In genomic region chr2:125471963-125472362, GRCh38 we compare ENCODE assay signal across 9 cellular contexts.
DNase-seq lines count a peak whose midpoint lies in the region; ATAC-seq and TF ChIP-seq lines count a peak whose summit lies in the region.
"Had no signal": no experiment of that assay in that cellular context is flagged by ENCODE, and none has a peak within 500 bp of the region (broad histone marks: within the 10 kb centered on the region; RNA-seq: fewer than 3 reads in every experiment).

No MANE protein-coding gene starts in this region.

- H3K9me3 Mint-ChIP-seq in activated CD8-positive, alpha-beta memory T cell treated with anti-CD3 and anti-CD28 coated beads, Interleukin-2, amount 10 ng/mL, durations not matched to agents 7 days and 5 days (ENCODE audit: low read depth): peaks cover 10% of the 10 kb centered on the region
- peaks cover 21% of the 10 kb centered on the region for H3K9me3 Mint-ChIP-seq in stimulated activated effector memory CD8-positive, alpha-beta T cell treated with anti-CD3 and anti-CD28 coated beads, Interleukin-12 subunit alpha, Interleukin-12 subunit beta, amount 100 ng/mL, for 72 hours

- no peak overlapping the region for H3K4me3 Mint-ChIP-seq in activated CD8-positive, alpha-beta memory T cell treated with anti-CD3 and anti-CD28 coated beads, Interleukin-2, amount 10 ng/mL, durations not matched to agents 7 days and 5 days
- H3K4me3 Mint-ChIP-seq in stimulated activated effector memory CD8-positive, alpha-beta T cell treated with anti-CD3 and anti-CD28 coated beads, Interleukin-12 subunit alpha, Interleukin-12 subunit beta, amount 100 ng/mL, for 72 hours: no peak overlapping the region

- no peaks in the 10 kb centered on the region for H3K27me3 ChIP-seq in spleen (replicated peaks in 1 of 7)
- H3K27me3 ChIP-seq: vagina had no signal

- TF ChIP-seq CTCF in AG09319 (IDR thresholded peaks at IDR 0.05; ENCODE audit: low read depth, low read length) (peak; percentile 13), foreskin fibroblast (IDR thresholded peaks at IDR 0.05; ENCODE audit: low read depth, low read length) (peak; percentile 18), spleen (IDR thresholded peaks at IDR 0.05 in 8 of 11, conservative IDR thresholded peaks at IDR 0.05 in 3 of 11) (no peak)

- H3K4me3 ChIP-seq in foreskin fibroblast (ENCODE audit: low read depth in 1 of 2, low read length in 2 of 2): no peak overlapping the region
- H3K4me3 ChIP-seq in spleen: no peak overlapping the region
- H3K4me3 ChIP-seq: vagina had no signal

- no peaks in the 10 kb centered on the region for H3K36me3 ChIP-seq in spleen
- H3K36me3 ChIP-seq: vagina had no signal

- 64 to 80% (median 73%) methylated on average over 12 of the region's 12 CpGs for WGBS in spleen, 5 donors

- no peak overlapping the region for H3K27ac ChIP-seq in spleen
- H3K27ac ChIP-seq: vagina had no signal

- no peak for DNase-seq in AG09319 (ENCODE audit: extremely low read depth, low read depth)
- DNase-seq in GM19238 (ENCODE audit: insufficient read length, low spot score): peak; percentile 16
- peak; percentile 12 for DNase-seq in LoVo (ENCODE audit: low spot score)
- no peak for DNase-seq in foreskin fibroblast
- no peak for DNase-seq in spleen
- DNase-seq in activated CD8-positive, alpha-beta memory T cell treated with anti-CD3 and anti-CD28 coated beads, Interleukin-2, amount 10 ng/mL, durations not matched to agents 7 days and 5 days: no peak
- no peak for DNase-seq in stimulated activated effector memory CD8-positive, alpha-beta T cell treated with anti-CD3 and anti-CD28 coated beads, Interleukin-12 subunit alpha, Interleukin-12 subunit beta, amount 100 ng/mL, for 72 hours (ENCODE audit: low spot score in 2 of 2)

- no peaks in the 10 kb centered on the region for H3K4me1 Mint-ChIP-seq in activated CD8-positive, alpha-beta memory T cell treated with anti-CD3 and anti-CD28 coated beads, Interleukin-2, amount 10 ng/mL, durations not matched to agents 7 days and 5 days
- H3K4me1 Mint-ChIP-seq in stimulated activated effector memory CD8-positive, alpha-beta T cell treated with anti-CD3 and anti-CD28 coated beads, Interleukin-12 subunit alpha, Interleukin-12 subunit beta, amount 100 ng/mL, for 72 hours: no peaks in the 10 kb centered on the region

- CTCF ChIA-PET in activated CD8-positive, alpha-beta memory T cell treated with anti-CD3 and anti-CD28 coated beads, Interleukin-2, amount 10 ng/mL, durations not matched to agents 7 days and 5 days (lab: Charles Lee): no interaction called here

- H3K27me3 Mint-ChIP-seq in activated CD8-positive, alpha-beta memory T cell treated with anti-CD3 and anti-CD28 coated beads, Interleukin-2, amount 10 ng/mL, durations not matched to agents 7 days and 5 days: no peaks in the 10 kb centered on the region

- no peak for ATAC-seq in HG03139 (IDR thresholded peaks at IDR 0.05; ENCODE audit: unreplicated experiment)
- no peak for ATAC-seq in activated CD8-positive, alpha-beta memory T cell treated with anti-CD3 and anti-CD28 coated beads, Interleukin-2, amount 10 ng/mL, durations not matched to agents 7 days and 5 days
- ATAC-seq in stimulated activated effector memory CD8-positive, alpha-beta T cell treated with anti-CD3 and anti-CD28 coated beads, Interleukin-12 subunit alpha, Interleukin-12 subunit beta, amount 100 ng/mL, for 72 hours: no peak

- intact Hi-C loops in spleen (cut with DNase I; ENCODE audit: low total_unique reads): no loop called here

- no peaks in the 10 kb centered on the region for H3K4me1 ChIP-seq in spleen
- H3K4me1 ChIP-seq: vagina had no signal

- TF ChIP-seq POLR2A in spleen (IDR thresholded peaks at IDR 0.05): no peak

- no peak overlapping the region for H3K27ac Mint-ChIP-seq in activated CD8-positive, alpha-beta memory T cell treated with anti-CD3 and anti-CD28 coated beads, Interleukin-2, amount 10 ng/mL, durations not matched to agents 7 days and 5 days
- H3K27ac Mint-ChIP-seq in stimulated activated effector memory CD8-positive, alpha-beta T cell treated with anti-CD3 and anti-CD28 coated beads, Interleukin-12 subunit alpha, Interleukin-12 subunit beta, amount 100 ng/mL, for 72 hours: no peak overlapping the region

- H3K9me3 ChIP-seq in spleen: peaks cover 0 to 33% (median 26%) of the 10 kb centered on the region in 8 donors
- H3K9me3 ChIP-seq: vagina had no signal

- no peaks in the 10 kb centered on the region for H3K36me3 Mint-ChIP-seq in activated CD8-positive, alpha-beta memory T cell treated with anti-CD3 and anti-CD28 coated beads, Interleukin-2, amount 10 ng/mL, durations not matched to agents 7 days and 5 days
- H3K36me3 Mint-ChIP-seq in stimulated activated effector memory CD8-positive, alpha-beta T cell treated with anti-CD3 and anti-CD28 coated beads, Interleukin-12 subunit alpha, Interleukin-12 subunit beta, amount 100 ng/mL, for 72 hours: no peaks in the 10 kb centered on the region

Comparison
In these comparisons a context has a peak if more than half of its experiments do, and no peak if none do; other contexts are left out.
1. DNase-seq: peak in GM19238 (single experiment) and LoVo (single experiment); none in AG09319 (single experiment), foreskin fibroblast (0 of 2), spleen (single experiment), activated CD8-positive, alpha-beta memory T cell treated with anti-CD3 and anti-CD28 coated beads, Interleukin-2, amount 10 ng/mL, durations not matched to agents 7 days and 5 days (single experiment) and stimulated activated effector memory CD8-positive, alpha-beta T cell treated with anti-CD3 and anti-CD28 coated beads, Interleukin-12 subunit alpha, Interleukin-12 subunit beta, amount 100 ng/mL, for 72 hours (0 of 2).
2. CTCF ChIP-seq: peak in AG09319 (single experiment) and foreskin fibroblast (single experiment); none in spleen (0 of 11).